ENCODE assay signal across 2 cellular contexts in the genomic region with DNA sequence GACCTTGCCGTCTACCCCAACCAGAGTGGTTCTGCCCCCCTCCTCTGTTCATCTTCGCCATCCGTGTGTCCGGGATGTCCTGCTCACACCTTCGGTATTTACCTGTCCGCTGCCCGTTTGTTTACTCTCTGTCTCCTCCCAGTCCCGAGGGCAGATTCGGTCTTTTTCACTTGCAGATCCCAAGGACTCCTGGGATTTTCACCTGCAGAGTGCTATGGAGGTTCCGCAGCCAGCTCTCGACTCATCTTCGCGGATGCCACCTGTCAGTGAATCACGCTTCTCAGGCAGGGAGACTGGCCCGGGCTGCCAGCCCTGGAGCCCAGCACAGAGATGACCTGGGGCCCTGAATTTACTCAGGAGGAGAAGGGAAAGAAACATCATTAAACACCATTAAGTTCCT.
TF ChIP-seq lines count a peak whose summit lies in the region.

No MANE protein-coding gene starts in this region.

TF ChIP-seq in K562, 482 proteins besides CTCF, POLR2A, EP300 and RAD21:
- no peak for TF ChIP-seq RBM34 (IDR thresholded peaks at IDR 0.05; ENCODE audit: borderline replicate concordance, insufficient read depth, low read length)
- TF ChIP-seq EZH2 (IDR thresholded peaks at IDR 0.05; ENCODE audit: borderline replicate concordance, low read depth, low read length), result 0 out of 2 replicates have a peak, but pooled peaks have one; percentile 9

TF ChIP-seq in GM12891, 5 proteins besides CTCF, POLR2A, EP300 and RAD21:
- no peak for TF ChIP-seq POU2F2 (IDR thresholded peaks at IDR 0.05; ENCODE audit: low read depth, low read length)
- no peak for TF ChIP-seq SPI1 (IDR thresholded peaks at IDR 0.05; ENCODE audit: low read depth, low read length)
- TF ChIP-seq TAF1 (IDR thresholded peaks at IDR 0.05; ENCODE audit: low read depth, low read length), result no peak
- TF ChIP-seq POLR2AphosphoS5 (IDR thresholded peaks at IDR 0.05; ENCODE audit: low read depth, low read length), result no peak
- TF ChIP-seq PAX5 (IDR thresholded peaks at IDR 0.05; ENCODE audit: insufficient read depth, low read length, severe bottlenecking), result no peak
